ENCODE assay signal across 17 cellular contexts in the genomic region with DNA sequence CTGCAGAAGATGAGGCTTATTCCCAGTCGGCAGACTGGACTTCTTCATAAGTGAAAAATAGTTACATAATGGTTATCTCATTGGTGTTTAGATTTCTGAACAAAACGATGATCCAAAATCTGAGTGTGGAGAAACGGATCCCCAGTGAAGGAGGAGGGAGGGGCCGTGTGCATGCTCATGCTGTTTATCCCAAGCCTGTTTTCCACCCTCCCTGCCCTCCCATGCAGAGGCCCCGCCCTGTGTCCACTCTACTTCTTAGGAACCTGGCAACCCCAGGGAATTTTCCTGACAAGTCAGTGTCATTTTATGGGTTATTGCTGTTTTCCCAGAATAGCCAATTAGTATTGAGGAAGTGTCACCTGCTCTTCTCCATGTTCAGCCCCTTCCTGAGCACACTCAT.
DNase-seq lines count a peak whose midpoint lies in the region; ATAC-seq and TF ChIP-seq lines count a peak whose summit lies in the region.
"Had no signal": no experiment of that assay in that cellular context is flagged by ENCODE, and none has a peak within 500 bp of the region (broad histone marks: within the 10 kb centered on the region; RNA-seq: fewer than 3 reads in every experiment).

No MANE protein-coding gene starts in this region.

- H3K4me1 ChIP-seq in tibial artery, result peaks cover 0 to 7% (median 0%) of the 10 kb centered on the region in 4 donors
- H3K4me1 ChIP-seq: parathyroid adenoma had no signal

- peak overlapping the region; percentile 31 for H3K27ac ChIP-seq in angular gyrus (ENCODE audit: low read depth, low read length)
- no peak overlapping the region for H3K27ac ChIP-seq in tibial artery
- H3K27ac ChIP-seq: parathyroid adenoma had no signal

- no peak for DNase-seq in stimulated activated naive CD8-positive, alpha-beta T cell treated with anti-CD3 and anti-CD28 coated beads, Interleukin-15, Interleukin-2, amounts not matched to agents 100 U/mL and 50 U/mL, for 24 hours
- DNase-seq in myocyte (ENCODE audit: low read depth) (peak; percentile 37), NCI-H146 (lab: John Stamatoyannopoulos, UW) (no peak), tibial artery (no peak)
- DNase-seq: activated CD4-positive, CD25-positive, alpha-beta regulatory T cell; activated CD8-positive, alpha-beta memory T cell treated with anti-CD3 and anti-CD28 coated beads, Interleukin-2, amount 50 U/mL, for 48 hours; amniotic stem cell; HFFc6; NCI-H2107; NCI-H82; spleen; SW 1271 had no signal

- intact Hi-C loops in tibial artery (cut with DNase I; ENCODE audit: low total_unique reads), result no loop called here

- H3K9me3 Mint-ChIP-seq in stimulated activated naive CD8-positive, alpha-beta T cell treated with anti-CD3 and anti-CD28 coated beads, Interleukin-15, Interleukin-2, amounts not matched to agents 100 ng/mL and 50 ng/mL, for 24 hours, result peaks cover 3% of the 10 kb centered on the region

- H3K4me1 Mint-ChIP-seq in stimulated activated naive CD8-positive, alpha-beta T cell treated with anti-CD3 and anti-CD28 coated beads, Interleukin-15, Interleukin-2, amounts not matched to agents 100 ng/mL and 50 ng/mL, for 24 hours (ENCODE audit: low read depth), result peaks cover 98% of the 10 kb centered on the region

- ATAC-seq in stimulated activated naive CD8-positive, alpha-beta T cell treated with anti-CD3 and anti-CD28 coated beads, Interleukin-15, Interleukin-2, amounts not matched to agents 100 U/mL and 50 U/mL, for 24 hours, result no peak
- no peak for ATAC-seq in GM21576 (IDR thresholded peaks at IDR 0.05; ENCODE audit: unreplicated experiment)
- no peak for ATAC-seq in HG02623 (IDR thresholded peaks at IDR 0.05; ENCODE audit: unreplicated experiment)

- H3K36me3 Mint-ChIP-seq in stimulated activated naive CD8-positive, alpha-beta T cell treated with anti-CD3 and anti-CD28 coated beads, Interleukin-15, Interleukin-2, amounts not matched to agents 100 ng/mL and 50 ng/mL, for 24 hours (ENCODE audit: low read depth), result peaks cover 93% of the 10 kb centered on the region

- peak overlapping the region; percentile 90 for H3K27ac Mint-ChIP-seq in stimulated activated naive CD8-positive, alpha-beta T cell treated with anti-CD3 and anti-CD28 coated beads, Interleukin-15, Interleukin-2, amounts not matched to agents 100 ng/mL and 50 ng/mL, for 24 hours
- H3K27ac Mint-ChIP-seq: HFFc6 had no signal

- no peak overlapping the region for H3K4me3 ChIP-seq in tibial artery
- H3K4me3 ChIP-seq: spleen had no signal

- no peak overlapping the region for H3K4me3 Mint-ChIP-seq in stimulated activated naive CD8-positive, alpha-beta T cell treated with anti-CD3 and anti-CD28 coated beads, Interleukin-15, Interleukin-2, amounts not matched to agents 100 ng/mL and 50 ng/mL, for 24 hours
- H3K4me3 Mint-ChIP-seq: HFFc6 had no signal

- no peaks in the 10 kb centered on the region for H3K27me3 Mint-ChIP-seq in stimulated activated naive CD8-positive, alpha-beta T cell treated with anti-CD3 and anti-CD28 coated beads, Interleukin-15, Interleukin-2, amounts not matched to agents 100 ng/mL and 50 ng/mL, for 24 hours

- no peaks in the 10 kb centered on the region for H3K9me3 ChIP-seq in tibial artery
- H3K9me3 ChIP-seq: spleen had no signal

- H3K36me3 ChIP-seq in tibial artery, result peaks cover 0 to 7% (median 0%) of the 10 kb centered on the region in 3 donors

- no peaks in the 10 kb centered on the region for H3K27me3 ChIP-seq in tibial artery
- H3K27me3 ChIP-seq: spleen had no signal

- TF ChIP-seq CTCF in tibial artery (IDR thresholded peaks at IDR 0.05), result no peak
